23 cellular contexts compared by ENCODE assay signal in genomic region chr2:220531216-220531615, GRCh38.
DNase-seq lines count a peak whose midpoint lies in the region; FAIRE-seq and TF ChIP-seq lines count a peak whose summit lies in the region.
"Had no signal": no experiment of that assay in that cellular context is flagged by ENCODE, and none has a peak within 500 bp of the region (broad histone marks: within the 10 kb centered on the region; RNA-seq: fewer than 3 reads in every experiment).

No MANE protein-coding gene starts in this region.

- H3K9ac ChIP-seq in mammary epithelial cell (ENCODE audit: insufficient read depth, low read length): no peak overlapping the region
- H3K9ac ChIP-seq: BLaER1 had no signal

- peaks cover 3% of the 10 kb centered on the region for H3K4me1 ChIP-seq in mammary epithelial cell (ENCODE audit: insufficient read depth, low read length)
- no peaks in the 10 kb centered on the region for H3K4me1 ChIP-seq in breast epithelium
- H3K4me1 ChIP-seq: BLaER1, Caco-2, HAP-1 had no signal

- H3K9me3 ChIP-seq in mammary epithelial cell (replicated peaks; ENCODE audit: insufficient read depth, low read length): peaks cover 3% of the 10 kb centered on the region
- peaks cover 0 to 16% of the 10 kb centered on the region in 2 donors for H3K9me3 ChIP-seq in breast epithelium
- H3K9me3 ChIP-seq: HAP-1 had no signal

- no peak for TF ChIP-seq CTCF in mammary epithelial cell (conservative IDR thresholded peaks at IDR 0.05 in 1 of 2, IDR thresholded peaks at IDR 0.05 in 1 of 2; ENCODE audit: extremely low read depth in 1 of 2, insufficient read depth in 1 of 2, low read depth in 1 of 2, low read length in 2 of 2)
- TF ChIP-seq CTCF in breast epithelium (IDR thresholded peaks at IDR 0.05): no peak
- TF ChIP-seq CTCF in bronchial epithelial cell (IDR thresholded peaks at IDR 0.05; ENCODE audit: insufficient read depth, low read length, severe bottlenecking): no peak

- H3K27ac ChIP-seq in mammary epithelial cell (ENCODE audit: insufficient read depth, low read depth, low read length): no peak overlapping the region
- H3K27ac ChIP-seq in breast epithelium: no peak overlapping the region
- H3K27ac ChIP-seq: 22Rv1, BLaER1, C4-2B had no signal

- H3K79me2 ChIP-seq in mammary epithelial cell (ENCODE audit: insufficient read depth, low read length): no peaks in the 10 kb centered on the region

- DNase-seq in mammary epithelial cell (peak; percentile 15), breast epithelium (ENCODE audit: low spot score in 2 of 2) (no peak), bronchial epithelial cell (ENCODE audit: low read depth) (peak; percentile 47), kidney tubule cell (ENCODE audit: low spot score) (peak; percentile 7), RPMI8226 (no peak), H7 (no peak)
- no peak for DNase-seq in activated naive CD4-positive, alpha-beta T cell treated with Interleukin-2 at 50 U/mL for 16 hours
- DNase-seq: Caco-2; CD4-positive, CD25-positive, alpha-beta regulatory T cell; CD8-positive, alpha-beta T cell; DMS153; DMS79; EL; GF-D8; HFFc6 had no signal

- no TSS peak for BruUV-seq in mammary epithelial cell (replicated peaks; lab: Mats Ljungman, UMichigan)

- CTCF ChIA-PET in mammary epithelial cell (lab: Charles Lee; ENCODE audit: low non-redundant PET): no interaction called here

- H2AFZ ChIP-seq in mammary epithelial cell (ENCODE audit: low read depth, low read length): no peak overlapping the region
- H2AFZ ChIP-seq: GM23338 had no signal

- no peaks in the 10 kb centered on the region for H4K20me1 ChIP-seq in mammary epithelial cell (ENCODE audit: insufficient read depth, low read length)
- H4K20me1 ChIP-seq: BLaER1 had no signal

- intact Hi-C loops in mammary epithelial cell (cut with micrococcal nuclease) (no loop called here), breast epithelium (cut with DNase I; ENCODE audit: low total_unique reads) (no loop called here)

- in situ Hi-C loops in mammary epithelial cell (cut with MboI; ENCODE audit: low sequenced_read_pairs in 2 of 2): no loop called here

- no peak overlapping the region for H3K4me2 ChIP-seq in mammary epithelial cell (ENCODE audit: insufficient read depth, low read depth, low read length)
- H3K4me2 ChIP-seq: BLaER1, GM23338 had no signal

- FAIRE-seq in bronchial epithelial cell (lab: Jason Lieb, UNC): no peak
- FAIRE-seq: A204.1, GM12891, GM18507 had no signal

- no peaks in the 10 kb centered on the region for H3K36me3 ChIP-seq in mammary epithelial cell (ENCODE audit: insufficient read depth, low read length)
- H3K36me3 ChIP-seq in breast epithelium: no peaks in the 10 kb centered on the region
- H3K36me3 ChIP-seq in bronchial epithelial cell (ENCODE audit: control insufficient read depth, insufficient read depth, low read length): no peaks in the 10 kb centered on the region
- no peaks in the 10 kb centered on the region for H3K36me3 ChIP-seq in H7 (replicated peaks; ENCODE audit: control insufficient read depth, insufficient read depth, low read length)
- H3K36me3 ChIP-seq: BLaER1, HAP-1 had no signal

- no peak overlapping the region for H3K4me3 ChIP-seq in mammary epithelial cell (replicated peaks in 1 of 3; ENCODE audit: insufficient read depth in 1 of 3, low read depth in 2 of 3, low read length in 3 of 3)
- no peak overlapping the region for H3K4me3 ChIP-seq in breast epithelium
- no peak overlapping the region for H3K4me3 ChIP-seq in bronchial epithelial cell (ENCODE audit: low read depth, low read length)
- H3K4me3 ChIP-seq in H7 (ENCODE audit: insufficient read depth, low read depth, low read length): no peak overlapping the region
- H3K4me3 ChIP-seq: BLaER1, GM23338, HAP-1 had no signal

- WGBS in mammary epithelial cell (ENCODE audit: low coverage, missing lambda C conversion rate): 78% methylated on average over 1 of the region's 1 CpG

- TF ChIP-seq POLR2A in breast epithelium (IDR thresholded peaks at IDR 0.05): no peak

- dilution Hi-C loops in mammary epithelial cell (cut with HindIII; ENCODE audit: low sequenced_read_pairs): no loop called here

- H3K27me3 ChIP-seq in mammary epithelial cell (ENCODE audit: insufficient read depth, low read length) (no peaks in the 10 kb centered on the region), breast epithelium (no peaks in the 10 kb centered on the region), bronchial epithelial cell (ENCODE audit: control insufficient read depth, insufficient read depth, low read length) (no peaks in the 10 kb centered on the region), H7 (ENCODE audit: control insufficient read depth, insufficient read depth, low read length) (no peaks in the 10 kb centered on the region)
- H3K27me3 ChIP-seq: BLaER1 had no signal

Comparison
In these comparisons a context has a peak if more than half of its experiments do, and no peak if none do; other contexts are left out.
1. DNase-seq: peak in mammary epithelial cell (single experiment), bronchial epithelial cell (single experiment) and kidney tubule cell (single experiment); none in breast epithelium (0 of 2), RPMI8226 (single experiment), activated naive CD4-positive, alpha-beta T cell treated with Interleukin-2 at 50 U/mL for 16 hours (single experiment) and H7 (single experiment).